In the genomic region with DNA sequence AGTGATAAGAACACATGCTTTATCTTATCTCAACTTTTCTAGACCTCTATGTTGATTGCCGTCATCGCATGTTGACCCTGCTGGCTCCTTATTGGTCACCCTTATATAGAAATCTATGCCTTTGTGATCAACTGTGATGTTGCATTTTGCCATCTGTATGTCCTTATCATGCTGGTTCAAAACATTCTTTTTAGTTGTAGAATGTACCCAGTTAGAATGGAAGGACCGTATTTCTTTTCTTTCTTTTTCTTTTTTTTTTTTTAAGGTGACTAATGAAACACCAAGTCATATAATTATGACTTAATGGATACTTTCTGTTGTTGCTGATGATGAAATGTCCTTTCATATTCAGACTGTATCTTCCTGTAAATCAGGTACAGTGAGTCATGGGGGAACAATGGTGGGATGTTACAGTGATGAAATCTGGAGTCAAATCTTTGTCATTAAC, we compare ENCODE assay signal across 19 cellular contexts.
DNase-seq lines count a peak whose midpoint lies in the region; ATAC-seq, FAIRE-seq and TF ChIP-seq lines count a peak whose summit lies in the region.
"Had no signal": no experiment of that assay in that cellular context is flagged by ENCODE, and none has a peak within 500 bp of the region (broad histone marks: within the 10 kb centered on the region; RNA-seq: fewer than 3 reads in every experiment).

No MANE protein-coding gene starts in this region.

- H3K9me3 Mint-ChIP-seq in MCF 10A (ENCODE audit: unreplicated experiment): no peaks in the 10 kb centered on the region
- no peaks in the 10 kb centered on the region for H3K9me3 Mint-ChIP-seq in CD4-positive, alpha-beta T cell
- H3K9me3 Mint-ChIP-seq: activated CD8-positive, alpha-beta T cell treated with anti-CD3 and anti-CD28 coated beads for 36 hours had no signal

- H3K4me3 Mint-ChIP-seq in MCF 10A (ENCODE audit: unreplicated experiment): no peak overlapping the region
- no peak overlapping the region for H3K4me3 Mint-ChIP-seq in CD4-positive, alpha-beta T cell
- H3K4me3 Mint-ChIP-seq: activated CD8-positive, alpha-beta T cell treated with anti-CD3 and anti-CD28 coated beads for 36 hours; dendritic cell treated with granulocyte-macrophage colony-stimulating factor and Interleukin-4, amounts not matched to agents 40 ng/mL and 50 ng/mL, for 4 days had no signal

- CTCF ChIA-PET in MCF 10A (lab: Yijun Ruan, JAX): interaction anchor here (0.6 kb wide), 1 partner anchor 137 kb away, joined by 5 read pairs; no protein-coding TSS in a partner anchor
- CTCF ChIA-PET in Panc1 (lab: Charles Lee): no interaction called here
- CTCF ChIA-PET in CD4-positive, alpha-beta T cell (lab: Charles Lee): no interaction called here

- DNase-seq in MCF 10A (ENCODE audit: unreplicated experiment) (peak; percentile 79), breast epithelium (ENCODE audit: low spot score in 2 of 2) (no peak), Panc1 (ENCODE audit: low read depth, low spot score) (no peak), urothelium cell line (ENCODE audit: low spot score) (peak; percentile 14), GM19238 (ENCODE audit: insufficient read length, low spot score) (no peak), NCI-H82 treated with DMSO at 0.1 percent for 48 hours (lab: John Stamatoyannopoulos, UW; ENCODE audit: unreplicated experiment) (no peak)
- no peak for DNase-seq in CD4-positive, alpha-beta T cell
- DNase-seq: activated CD8-positive, alpha-beta T cell treated with anti-CD3 and anti-CD28 coated beads for 36 hours; activated effector memory CD4-positive, alpha-beta T cell treated with Interleukin-2 at 50 U/mL for 16 hours; GOT3; KBM-7; left ventricle myocardium superior; NCI-H1436; NCI-H2227 treated with DMSO at 0.1 percent for 48 hours; spleen; stimulated activated naive CD4-positive, alpha-beta T cell; upper lobe of right lung had no signal

- in situ Hi-C loops in Panc1 (cut with HindIII; ENCODE audit: low pct_unique_long_range_greater_than_20kb, low sequenced_read_pairs): no loop called here

- no peaks in the 10 kb centered on the region for H3K36me3 ChIP-seq in breast epithelium
- no peaks in the 10 kb centered on the region for H3K36me3 ChIP-seq in Panc1 (ENCODE audit: control insufficient read depth, insufficient read depth, low read length)
- H3K36me3 ChIP-seq: spleen, upper lobe of right lung had no signal

- TF ChIP-seq CTCF in MCF 10A (IDR thresholded peaks at IDR 0.05; ENCODE audit: unreplicated experiment) (no peak), breast epithelium (IDR thresholded peaks at IDR 0.05) (no peak), Panc1 (IDR thresholded peaks at IDR 0.05) (no peak)
- TF ChIP-seq CTCF in CD4-positive, alpha-beta T cell (IDR thresholded peaks at IDR 0.05): no peak

- H3K4me3 ChIP-seq in breast epithelium (no peak overlapping the region), Panc1 (ENCODE audit: low read depth in 2 of 2, low read length in 2 of 2) (no peak overlapping the region)
- H3K4me3 ChIP-seq: spleen, upper lobe of right lung had no signal

- no peak for TF ChIP-seq POLR2A in breast epithelium (IDR thresholded peaks at IDR 0.05)

- no peak overlapping the region for H3K27ac ChIP-seq in breast epithelium
- H3K27ac ChIP-seq in Panc1 (ENCODE audit: low read length): peak overlapping the region; percentile 36; the same call in 1 of the 2 replicates
- H3K27ac ChIP-seq in CD4-positive, alpha-beta T cell (ENCODE audit: low read depth, low read length): no peak overlapping the region
- H3K27ac ChIP-seq: upper lobe of right lung had no signal

- peaks cover 29% of the 10 kb centered on the region for H3K4me1 Mint-ChIP-seq in MCF 10A (ENCODE audit: insufficient read depth, unreplicated experiment)
- no peaks in the 10 kb centered on the region for H3K4me1 Mint-ChIP-seq in CD4-positive, alpha-beta T cell (ENCODE audit: low read depth)

- no peak for FAIRE-seq in urothelium cell line (lab: Jason Lieb, UNC)

- intact Hi-C loops in MCF 10A (cut with micrococcal nuclease) (loop anchor here (5.0 kb wide), 1 partner anchor 113 kb away; no protein-coding TSS in a partner anchor), breast epithelium (cut with DNase I; ENCODE audit: low total_unique reads) (no loop called here), Panc1 (cut with micrococcal nuclease; ENCODE audit: unreplicated experiment) (no loop called here)
- intact Hi-C loops in CD4-positive, alpha-beta T cell (cut with DNase I, micrococcal nuclease): no loop called here

- H3K4me1 ChIP-seq in breast epithelium (no peaks in the 10 kb centered on the region), Panc1 (ENCODE audit: control insufficient read depth, insufficient read depth, low read length) (0 out of 2 replicates have a peak, but pooled peaks cover 3% of the 10 kb centered on the region)
- H3K4me1 ChIP-seq: upper lobe of right lung had no signal

- POLR2A ChIA-PET in MCF 10A (lab: Yijun Ruan, JAX): no interaction called here
- POLR2A ChIA-PET in Panc1 (lab: Charles Lee): no interaction called here
- POLR2A ChIA-PET in CD4-positive, alpha-beta T cell (lab: Charles Lee): no interaction called here

- H3K27me3 Mint-ChIP-seq in MCF 10A (ENCODE audit: insufficient read depth, unreplicated experiment): no peaks in the 10 kb centered on the region
- no peaks in the 10 kb centered on the region for H3K27me3 Mint-ChIP-seq in CD4-positive, alpha-beta T cell
- H3K27me3 Mint-ChIP-seq: dendritic cell treated with granulocyte-macrophage colony-stimulating factor and Interleukin-4, amounts not matched to agents 40 ng/mL and 50 ng/mL, for 4 days had no signal

- H3K36me3 Mint-ChIP-seq in MCF 10A (ENCODE audit: insufficient read depth, unreplicated experiment): no peaks in the 10 kb centered on the region
- H3K36me3 Mint-ChIP-seq in CD4-positive, alpha-beta T cell (ENCODE audit: low read depth): no peaks in the 10 kb centered on the region

- BruUV-seq in MCF 10A (replicated peaks; lab: Mats Ljungman, UMichigan) (no TSS peak), Panc1 (replicated peaks; lab: Mats Ljungman, UMichigan) (no TSS peak)

- peak overlapping the region; percentile 46 for H3K27ac Mint-ChIP-seq in MCF 10A (ENCODE audit: low read depth, unreplicated experiment)
- no peak overlapping the region for H3K27ac Mint-ChIP-seq in CD4-positive, alpha-beta T cell
- H3K27ac Mint-ChIP-seq: activated CD8-positive, alpha-beta T cell treated with anti-CD3 and anti-CD28 coated beads for 36 hours; dendritic cell treated with granulocyte-macrophage colony-stimulating factor and Interleukin-4, amounts not matched to agents 40 ng/mL and 50 ng/mL, for 4 days had no signal

- ATAC-seq in Panc1 (no peak), esophagus mucosa (peak; percentile 94)
- ATAC-seq in CD4-positive, alpha-beta T cell (ENCODE audit: poor library complexity): no peak
- ATAC-seq: activated CD8-positive, alpha-beta T cell treated with anti-CD3 and anti-CD28 coated beads for 36 hours had no signal

- no peaks in the 10 kb centered on the region for H3K27me3 ChIP-seq in breast epithelium
- H3K27me3 ChIP-seq in Panc1 (ENCODE audit: control insufficient read depth, insufficient read depth, low read length): no peaks in the 10 kb centered on the region
- H3K27me3 ChIP-seq in CD4-positive, alpha-beta T cell (ENCODE audit: control insufficient read depth, insufficient read depth, low read length): no peaks in the 10 kb centered on the region
- H3K27me3 ChIP-seq: spleen, upper lobe of right lung had no signal

- H3K9me3 ChIP-seq in breast epithelium (no peaks in the 10 kb centered on the region), Panc1 (ENCODE audit: control insufficient read depth, insufficient read depth, low read depth, low read length) (no peaks in the 10 kb centered on the region)
- no peaks in the 10 kb centered on the region for H3K9me3 ChIP-seq in CD4-positive, alpha-beta T cell (ENCODE audit: control insufficient read depth, low read length)
- H3K9me3 ChIP-seq: spleen, upper lobe of right lung had no signal

Comparison
In these comparisons a context has a peak if more than half of its experiments do, and no peak if none do; other contexts are left out.
1. DNase-seq: peak in MCF 10A (single experiment) and urothelium cell line (single experiment); none in breast epithelium (0 of 2), Panc1 (single experiment), CD4-positive, alpha-beta T cell (0 of 10), GM19238 (single experiment) and NCI-H82 treated with DMSO at 0.1 percent for 48 hours (single experiment).